Comparison of ENCODE assay signal across 27 cellular contexts in genomic region chr6:152698692-152699091, GRCh38. TPM values are rescaled to one million over a fixed set of nuclear protein-coding genes. Genes with fewer than 3 reads are reported as not detected.
DNase-seq lines count a peak whose midpoint lies in the region; ATAC-seq and TF ChIP-seq lines count a peak whose summit lies in the region.
"Had no signal": no experiment of that assay in that cellular context is flagged by ENCODE, and none has a peak within 500 bp of the region (broad histone marks: within the 10 kb centered on the region; RNA-seq: fewer than 3 reads in every experiment).

No MANE protein-coding gene starts in this region.

- H3K4me1 ChIP-seq in right atrium auricular region, result no peaks in the 10 kb centered on the region
- no peaks in the 10 kb centered on the region for H3K4me1 ChIP-seq in esophagus squamous epithelium
- no peaks in the 10 kb centered on the region for H3K4me1 ChIP-seq in psoas muscle
- H3K4me1 ChIP-seq: body of pancreas had no signal

- no peak for TF ChIP-seq POLR2A in esophagus squamous epithelium (IDR thresholded peaks at IDR 0.05)

- no peak for TF ChIP-seq CTCF in right atrium auricular region (IDR thresholded peaks at IDR 0.05)
- TF ChIP-seq CTCF in esophagus squamous epithelium (IDR thresholded peaks at IDR 0.05), result no peak
- no peak for TF ChIP-seq CTCF in psoas muscle (IDR thresholded peaks at IDR 0.05)

- H3K9me3 Mint-ChIP-seq in activated naive CD8-positive, alpha-beta T cell treated with anti-CD3 and anti-CD28 coated beads for 36 hours, result no peaks in the 10 kb centered on the region
- H3K9me3 Mint-ChIP-seq: activated B cell treated with CpG ODN at 0.5 μM for 24 hours; activated T-cell treated with anti-CD3 and anti-CD28 coated beads, Interleukin-2, amount 50 U/mL, for 72 hours; nephron progenitor cell had no signal

- peaks cover 22% of the 10 kb centered on the region for H3K27me3 Mint-ChIP-seq in activated naive CD8-positive, alpha-beta T cell treated with anti-CD3 and anti-CD28 coated beads for 36 hours

- ATAC-seq in left ventricle myocardium superior (no peak), psoas muscle (no peak), HG02571 (IDR thresholded peaks at IDR 0.05; ENCODE audit: unreplicated experiment) (no peak)
- ATAC-seq: activated CD8-positive, alpha-beta memory T cell treated with anti-CD3 and anti-CD28 coated beads, Interleukin-2, amount 10 ng/mL, durations not matched to agents 7 days and 5 days; activated T-cell treated with anti-CD3 and anti-CD28 coated beads, Interleukin-2, amount 50 U/mL, for 72 hours; body of pancreas; foreskin keratinocyte; left lobe of liver had no signal

- H3K9me3 ChIP-seq in right atrium auricular region, result no peaks in the 10 kb centered on the region
- no peaks in the 10 kb centered on the region for H3K9me3 ChIP-seq in esophagus squamous epithelium
- no peaks in the 10 kb centered on the region for H3K9me3 ChIP-seq in psoas muscle
- H3K9me3 ChIP-seq: body of pancreas had no signal

- H3K27ac ChIP-seq in right atrium auricular region, result peak overlapping the region; percentile 4 to 32
- peak overlapping the region in 3 of 4 donors; percentile 31 to 65 (median 33) for H3K27ac ChIP-seq in esophagus squamous epithelium
- H3K27ac ChIP-seq in psoas muscle, result peak overlapping the region; percentile 21
- H3K27ac ChIP-seq: body of pancreas, foreskin keratinocyte had no signal

- H3K36me3 ChIP-seq in right atrium auricular region (no peaks in the 10 kb centered on the region), esophagus squamous epithelium (no peaks in the 10 kb centered on the region), psoas muscle (ENCODE audit: insufficient read depth in 1 of 2, low read depth in 1 of 2) (no peaks in the 10 kb centered on the region)

- DNase-seq in right atrium auricular region (ENCODE audit: low spot score) (no peak), left ventricle myocardium superior (no peak), esophagus squamous epithelium (lab: John Stamatoyannopoulos, UW) (no peak), psoas muscle (no peak)
- DNase-seq in activated naive CD8-positive, alpha-beta T cell treated with anti-CD3 and anti-CD28 coated beads for 36 hours, result no peak
- DNase-seq in stimulated activated naive CD4-positive, alpha-beta T cell (lab: John Stamatoyannopoulos, UW), result no peak
- DNase-seq: ACHN; activated B cell treated with CpG ODN at 0.5 μM for 24 hours; activated CD4-positive, alpha-beta T cell treated with anti-CD3 and anti-CD28 coated beads, Interleukin-2, amount 50 U/mL, for 1 hour; activated CD8-positive, alpha-beta memory T cell treated with anti-CD3 and anti-CD28 coated beads, Interleukin-2, amount 10 ng/mL, durations not matched to agents 7 days and 5 days; activated naive CD4-positive, alpha-beta T cell; activated T-cell treated with anti-CD3 and anti-CD28 coated beads, Interleukin-2, amount 50 U/mL, for 72 hours; body of pancreas; foreskin keratinocyte; NCI-H1436; NCI-H446; nephron progenitor cell; retina; stimulated activated CD4-positive, alpha-beta T cell treated with anti-CD3 and anti-CD28 coated beads, Interleukin-2, amount 100 ng/mL, for 48 hours; T-helper 9 cell had no signal

- H3K36me3 Mint-ChIP-seq in activated naive CD8-positive, alpha-beta T cell treated with anti-CD3 and anti-CD28 coated beads for 36 hours, result no peaks in the 10 kb centered on the region
- H3K36me3 Mint-ChIP-seq: activated CD8-positive, alpha-beta memory T cell treated with anti-CD3 and anti-CD28 coated beads, Interleukin-2, amount 10 ng/mL, durations not matched to agents 7 days and 5 days had no signal

- no peak overlapping the region for H3K27ac Mint-ChIP-seq in activated naive CD8-positive, alpha-beta T cell treated with anti-CD3 and anti-CD28 coated beads for 36 hours
- H3K27ac Mint-ChIP-seq: activated B cell treated with CpG ODN at 0.5 μM for 24 hours; activated CD8-positive, alpha-beta memory T cell treated with anti-CD3 and anti-CD28 coated beads, Interleukin-2, amount 10 ng/mL, durations not matched to agents 7 days and 5 days; activated T-cell treated with anti-CD3 and anti-CD28 coated beads, Interleukin-2, amount 50 U/mL, for 72 hours; nephron progenitor cell had no signal

- H3K27me3 ChIP-seq in right atrium auricular region (no peaks in the 10 kb centered on the region), esophagus squamous epithelium (no peaks in the 10 kb centered on the region), psoas muscle (ENCODE audit: insufficient read depth in 3 of 3, low read length in 2 of 3) (no peaks in the 10 kb centered on the region)
- H3K27me3 ChIP-seq: body of pancreas, foreskin keratinocyte had no signal

- no peaks in the 10 kb centered on the region for H3K4me1 Mint-ChIP-seq in activated naive CD8-positive, alpha-beta T cell treated with anti-CD3 and anti-CD28 coated beads for 36 hours
- H3K4me1 Mint-ChIP-seq: activated B cell treated with CpG ODN at 0.5 μM for 24 hours; activated CD8-positive, alpha-beta memory T cell treated with anti-CD3 and anti-CD28 coated beads, Interleukin-2, amount 10 ng/mL, durations not matched to agents 7 days and 5 days; nephron progenitor cell had no signal

- H3K4me3 ChIP-seq in right atrium auricular region (peak overlapping the region; percentile 9 to 32), esophagus squamous epithelium (peak overlapping the region in 3 of 4 donors; percentile 14 to 46 (median 27)), psoas muscle (peak overlapping the region; percentile 44)
- H3K4me3 ChIP-seq: body of pancreas had no signal

- WGBS in esophagus squamous epithelium, 2 donors, result 26 to 31% methylated on average over 1 of the region's 1 CpG
- WGBS in psoas muscle, 3 donors, result 45 to 69% (median 53%) methylated on average over 1 of the region's 1 CpG

- H3K4me3 Mint-ChIP-seq in activated naive CD8-positive, alpha-beta T cell treated with anti-CD3 and anti-CD28 coated beads for 36 hours, result no peak overlapping the region
- H3K4me3 Mint-ChIP-seq: activated B cell treated with CpG ODN at 0.5 μM for 24 hours; activated CD8-positive, alpha-beta memory T cell treated with anti-CD3 and anti-CD28 coated beads, Interleukin-2, amount 10 ng/mL, durations not matched to agents 7 days and 5 days; activated T-cell treated with anti-CD3 and anti-CD28 coated beads, Interleukin-2, amount 50 U/mL, for 72 hours; nephron progenitor cell had no signal

- intact Hi-C loops in left ventricle myocardium superior (cut with micrococcal nuclease) (no loop called here), esophagus squamous epithelium (cut with DNase I) (no loop called here), psoas muscle (cut with DNase I) (no loop called here)

RNA-seq across cellular contexts. Expression of gene MYCT1, which starts 1.0 kb away (rescaled TPM):
- total RNA-seq in right atrium auricular region, result 10 to 100 TPM in 1 of 2 donors, 1 to 10 TPM in 1; 8.1 to 15.0 TPM
- total RNA-seq in left ventricle myocardium superior, result 15.3 TPM
- total RNA-seq in esophagus squamous epithelium, result 1 to 10 TPM in 3 of 4 donors, under 1 TPM in 1; 0.53 to 7.8 (median 2.6) TPM
- 10 to 100 TPM in 1 of 4 donors, 1 to 10 TPM in 3; 5.3 to 13.7 (median 6.3) TPM for total RNA-seq in psoas muscle
- polyA plus RNA-seq in psoas muscle, result 1 to 10 TPM; 4.5 to 7.3 (median 6.9) TPM
- not detected for total RNA-seq in activated naive CD8-positive, alpha-beta T cell treated with anti-CD3 and anti-CD28 coated beads for 36 hours
- total RNA-seq: activated B cell treated with CpG ODN at 0.5 μM for 24 hours; activated CD8-positive, alpha-beta memory T cell treated with anti-CD3 and anti-CD28 coated beads, Interleukin-2, amount 10 ng/mL, durations not matched to agents 7 days and 5 days; activated T-cell treated with anti-CD3 and anti-CD28 coated beads, Interleukin-2, amount 50 U/mL, for 72 hours; chondrocyte; epithelial cell of proximal tubule; foreskin keratinocyte; osteocyte had no signal
- polyA plus RNA-seq: foreskin keratinocyte had no signal

RNA-seq across cellular contexts. Expression of gene VIP, which starts 51.9 kb away (rescaled TPM):
- total RNA-seq in right atrium auricular region (1 to 10 TPM in 1 of 2 donors, not detected in 1; 1.2 TPM), left ventricle myocardium superior (0.42 TPM), esophagus squamous epithelium (under 1 TPM in 2 of 4 donors, not detected in 2; 0.22 to 0.38 TPM), psoas muscle (under 1 TPM in 1 of 4 donors, not detected in 3; 0.24 TPM)
- under 1 TPM; 0.21 to 0.30 (median 0.30) TPM for polyA plus RNA-seq in psoas muscle
- not detected for total RNA-seq in activated naive CD8-positive, alpha-beta T cell treated with anti-CD3 and anti-CD28 coated beads for 36 hours
- total RNA-seq: activated B cell treated with CpG ODN at 0.5 μM for 24 hours; activated CD8-positive, alpha-beta memory T cell treated with anti-CD3 and anti-CD28 coated beads, Interleukin-2, amount 10 ng/mL, durations not matched to agents 7 days and 5 days; activated T-cell treated with anti-CD3 and anti-CD28 coated beads, Interleukin-2, amount 50 U/mL, for 72 hours; chondrocyte; epithelial cell of proximal tubule; foreskin keratinocyte; OCI-LY7; osteocyte had no signal
- polyA plus RNA-seq: BJ, foreskin keratinocyte had no signal
